8 cellular contexts compared by ENCODE assay signal in the genomic region with DNA sequence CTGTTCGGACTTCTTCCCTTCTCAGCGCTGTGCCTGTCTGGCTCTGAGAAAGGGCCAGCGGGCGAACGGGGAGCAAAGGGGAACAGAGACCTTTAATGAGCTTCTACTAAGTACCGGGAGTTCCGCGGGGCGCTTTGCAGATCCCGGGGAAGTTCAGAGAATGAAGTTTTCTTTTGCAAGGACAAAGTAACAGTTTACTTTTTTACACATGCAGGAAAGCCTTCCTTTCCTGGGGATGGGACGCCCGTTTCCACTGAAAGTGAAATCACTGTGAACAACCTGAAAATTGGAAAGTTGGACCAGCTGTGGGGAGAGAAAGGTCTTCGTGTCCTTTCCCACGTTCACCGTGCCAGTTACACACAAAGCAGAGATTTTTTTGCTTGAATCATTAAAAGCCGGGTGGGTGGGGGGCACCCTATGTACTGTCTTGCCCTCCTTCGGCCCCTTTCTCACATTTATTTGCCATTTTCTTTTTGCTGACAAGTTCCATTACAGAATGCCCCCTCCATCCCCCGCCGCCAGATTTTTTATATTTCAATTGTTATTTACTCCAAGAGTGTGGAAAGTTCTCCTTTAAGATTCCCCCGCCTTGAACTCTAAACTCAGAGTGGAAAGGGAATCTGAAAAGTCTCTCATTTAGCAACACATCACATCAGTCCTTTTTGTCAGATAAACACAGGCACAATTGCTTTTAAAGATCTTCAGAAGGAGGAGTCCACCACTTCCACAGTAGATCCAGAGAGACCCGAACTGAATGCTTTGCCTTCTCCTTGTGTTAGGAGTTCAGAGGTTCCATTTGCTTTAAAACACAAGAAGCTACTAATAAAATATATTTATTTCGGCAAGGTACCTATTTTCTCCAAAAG. TPM values are rescaled to one million over a fixed set of nuclear protein-coding genes. Genes with fewer than 3 reads are reported as not detected.
A peak's percentile ranks its signal among the peaks of the same experiment; 100 is the strongest.
DNase-seq lines count a peak whose midpoint lies in the region; ATAC-seq and TF ChIP-seq lines count a peak whose summit lies in the region.

No MANE protein-coding gene starts in this region.

- 0 out of 2 replicates have a peak, but pooled peaks have one; percentile 5 for TF ChIP-seq CTCF in AG04450 (IDR thresholded peaks at IDR 0.05; ENCODE audit: low read depth, low read length)
- no peak for TF ChIP-seq CTCF in endothelial cell (IDR thresholded peaks at IDR 0.05; ENCODE audit: unreplicated experiment)

- peak overlapping the region; percentile 98 for H3K27ac Mint-ChIP-seq in endothelial cell (ENCODE audit: unreplicated experiment)
- peak overlapping the region in 1 of 2 donors; percentile 39 for H3K27ac Mint-ChIP-seq in natural killer cell treated with Interleukin-12 subunit alpha and Interleukin-12 subunit beta and Interleukin-15 and Interleukin-18, amount 100 ng/mL, for 72 hours

- peak overlapping the region; percentile 91 for H3K4me3 Mint-ChIP-seq in endothelial cell (ENCODE audit: unreplicated experiment)
- H3K4me3 Mint-ChIP-seq in natural killer cell treated with Interleukin-12 subunit alpha and Interleukin-12 subunit beta and Interleukin-15 and Interleukin-18, amount 100 ng/mL, for 72 hours, result peak overlapping the region; percentile 74

- H3K27me3 ChIP-seq in AG04450 (ENCODE audit: control insufficient read depth, insufficient read depth, low read length), result no peaks in the 10 kb centered on the region

- H3K4me1 Mint-ChIP-seq in endothelial cell (ENCODE audit: unreplicated experiment), result peaks cover 46% of the 10 kb centered on the region
- peaks cover 22 to 28% of the 10 kb centered on the region in 2 donors for H3K4me1 Mint-ChIP-seq in natural killer cell treated with Interleukin-12 subunit alpha and Interleukin-12 subunit beta and Interleukin-15 and Interleukin-18, amount 100 ng/mL, for 72 hours (ENCODE audit: low read depth in 2 of 2)

- CTCF ChIA-PET in AG04450 (lab: Charles Lee), result interaction anchor here (1.2 to 2.3 kb wide), 3 partner anchors 16 to 484 kb away, joined by 7 to 15 read pairs (median 11); no protein-coding TSS in a partner anchor

- POLR2A ChIA-PET in AG04450 (lab: Yijun Ruan, JAX), result interaction anchor here (0.6 to 1.8 kb wide), 11 partner anchors 24 to 347 kb away, joined by 3 to 11 read pairs (median 4); no protein-coding TSS in a partner anchor

- H3K27me3 Mint-ChIP-seq in endothelial cell (ENCODE audit: unreplicated experiment), result peaks cover 9% of the 10 kb centered on the region
- peaks cover 31 to 60% of the 10 kb centered on the region in 2 donors for H3K27me3 Mint-ChIP-seq in natural killer cell treated with Interleukin-12 subunit alpha and Interleukin-12 subunit beta and Interleukin-15 and Interleukin-18, amount 100 ng/mL, for 72 hours

- H3K9me3 Mint-ChIP-seq in endothelial cell (ENCODE audit: unreplicated experiment), result no peaks in the 10 kb centered on the region
- no peaks in the 10 kb centered on the region for H3K9me3 Mint-ChIP-seq in natural killer cell treated with Interleukin-12 subunit alpha and Interleukin-12 subunit beta and Interleukin-15 and Interleukin-18, amount 100 ng/mL, for 72 hours

- DNase-seq in AG04450 (ENCODE audit: low read depth, low spot score) (no peak), RPMI8226 (peak; percentile 43), endothelial cell (ENCODE audit: low spot score) (peak; percentile 46), H4 (ENCODE audit: low spot score) (no peak)
- no peak for DNase-seq in natural killer cell treated with Interleukin-12 subunit alpha and Interleukin-12 subunit beta and Interleukin-15 and Interleukin-18, amount 100 ng/mL, for 72 hours (ENCODE audit: low spot score)
- DNase-seq in stimulated activated CD4-positive, alpha-beta T cell treated with anti-CD3 and anti-CD28 coated beads, Interleukin-4, amount 100 ng/mL, for 24 hours, result no peak
- DNase-seq in stimulated activated CD4-positive, alpha-beta T cell treated with anti-CD3 and anti-CD28 coated beads, Interleukin-2, amount 100 ng/mL, for 48 hours, result no peak

- peaks cover 20% of the 10 kb centered on the region for H3K36me3 Mint-ChIP-seq in endothelial cell (ENCODE audit: low read depth, unreplicated experiment)
- H3K36me3 Mint-ChIP-seq in natural killer cell treated with Interleukin-12 subunit alpha and Interleukin-12 subunit beta and Interleukin-15 and Interleukin-18, amount 100 ng/mL, for 72 hours, result no peaks in the 10 kb centered on the region

- H3K27ac ChIP-seq in AG04450 (ENCODE audit: low read depth, low read length), result peak overlapping the region; percentile 99

- no peaks in the 10 kb centered on the region; the same call in 1 of the 2 replicates for H3K9me3 ChIP-seq in AG04450 (ENCODE audit: control insufficient read depth, insufficient read depth, low read length)

- ATAC-seq in GM19452 (IDR thresholded peaks at IDR 0.05; ENCODE audit: unreplicated experiment), result peak; percentile 19
- peak in 1 of 2 donors; percentile 2 for ATAC-seq in natural killer cell treated with Interleukin-12 subunit alpha and Interleukin-12 subunit beta and Interleukin-15 and Interleukin-18, amount 100 ng/mL, for 72 hours

- peak overlapping the region; percentile 67 for H3K4me3 ChIP-seq in AG04450 (ENCODE audit: low read depth, low read length)

RNA-seq across cellular contexts. Expression of a gene that starts 1.1 kb away (rescaled TPM):
- polyA plus RNA-seq in AG04450 (2011; rRNA removed), result 6,646 and 8,374 TPM in 2 replicates
- 8,900 and 10,922 TPM in 2 replicates for polyA minus RNA-seq in AG04450 (2011; rRNA and poly(A)+ RNA removed)
- 1,159 TPM for total RNA-seq in endothelial cell (ENCODE audit: unreplicated experiment)
- 1 to 10 TPM; 8.7 to 8.8 TPM for total RNA-seq in natural killer cell treated with Interleukin-12 subunit alpha and Interleukin-12 subunit beta and Interleukin-15 and Interleukin-18, amount 100 ng/mL, for 72 hours
- 246 and 270 TPM in 2 replicates for total RNA-seq in H4 (2014; rRNA removed; shearing (Covaris generic))

Comparison
In these comparisons a context has a peak if more than half of its experiments do, and no peak if none do; other contexts are left out.
1. DNase-seq: peak in RPMI8226 (single experiment) and endothelial cell (single experiment); none in AG04450 (single experiment), natural killer cell treated with Interleukin-12 subunit alpha and Interleukin-12 subunit beta and Interleukin-15 and Interleukin-18, amount 100 ng/mL, for 72 hours (single experiment), H4 (single experiment), stimulated activated CD4-positive, alpha-beta T cell treated with anti-CD3 and anti-CD28 coated beads, Interleukin-4, amount 100 ng/mL, for 24 hours (single experiment) and stimulated activated CD4-positive, alpha-beta T cell treated with anti-CD3 and anti-CD28 coated beads, Interleukin-2, amount 100 ng/mL, for 48 hours (0 of 2).
2. RNA of a gene that starts 1.1 kb away (total RNA-seq): 1,159 TPM in endothelial cell (single experiment) and 246 to 270 TPM in H4; 8.7 to 8.8 TPM in natural killer cell treated with Interleukin-12 subunit alpha and Interleukin-12 subunit beta and Interleukin-15 and Interleukin-18, amount 100 ng/mL, for 72 hours; every median in the first group is over 10 times any median in the second.